9 cellular contexts compared by ENCODE assay signal in genomic region chr15:74396445-74397238, GRCh38. TPM values are rescaled to one million over a fixed set of nuclear protein-coding genes. Genes with fewer than 3 reads are reported as not detected.
DNase-seq lines count a peak whose midpoint lies in the region; ATAC-seq, FAIRE-seq and TF ChIP-seq lines count a peak whose summit lies in the region.
"Had no signal": no experiment of that assay in that cellular context is flagged by ENCODE, and none has a peak within 500 bp of the region (broad histone marks: within the 10 kb centered on the region; RNA-seq: fewer than 3 reads in every experiment).

No MANE protein-coding gene starts in this region.

- H3K4me3 ChIP-seq in GM12864 (ENCODE audit: low read depth, low read length) (peak overlapping the region; percentile 33), GM12878 (peak overlapping the region; percentile 54)

- H3K9ac ChIP-seq in GM12878 (ENCODE audit: control insufficient read depth, insufficient read depth, low read length) = peak overlapping the region; percentile 76

- in situ Hi-C loops in GM12878 (cut with MboI) = loop anchor here (5.0 kb wide), 1 partner anchor 386 kb away; the partner anchor contains the start of gene CSK

- ATAC-seq in GM21723 (IDR thresholded peaks at IDR 0.05; ENCODE audit: unreplicated experiment) (peak; percentile 37), GM12878 (peak; percentile 57), left lobe of liver (no peak), GM19455 (IDR thresholded peaks at IDR 0.05; ENCODE audit: unreplicated experiment) (no peak)

- no peaks in the 10 kb centered on the region for H4K20me1 ChIP-seq in GM12878 (ENCODE audit: control insufficient read depth, insufficient read depth)

- H3K4me1 ChIP-seq in GM12878 (ENCODE audit: control insufficient read depth, insufficient read depth, low read length) = peaks cover 94% of the 10 kb centered on the region

- DNase-seq in GM12864 (ENCODE audit: low read depth) (peak; percentile 92), NOMO-1 treated with DMSO at 0.1 percent for 48 hours (lab: John Stamatoyannopoulos, UW; ENCODE audit: unreplicated experiment) (peak; percentile 78), GM12878 (ENCODE audit: low read depth, low spot score) (peak; percentile 93), cerebellar cortex (ENCODE audit: low spot score) (no peak), left lobe of liver (ENCODE audit: low spot score) (no peak)
- DNase-seq in stimulated activated CD4-positive, alpha-beta T cell treated with anti-CD3 and anti-CD28 coated beads, Interleukin-4, amount 100 ng/mL, for 24 hours = peak; percentile 74

- TF ChIP-seq RAD21 in GM12878 (IDR thresholded peaks at IDR 0.05; ENCODE audit: insufficient read depth, low read depth, low read length) = peak; percentile 27; the same call in 1 of the 2 replicates

- H3K36me3 ChIP-seq in GM12878 (ENCODE audit: control insufficient read depth in 2 of 2, insufficient read depth in 2 of 2, low read length in 1 of 2) = no peaks in the 10 kb centered on the region

- RAD21 ChIA-PET in GM12878 (lab: Charles Lee; ENCODE audit: unreplicated experiment) = interaction anchor here (1.0 to 20.3 kb wide), 8 partner anchors 7 to 391 kb away, joined by 3 to 496 read pairs (median 12); partner anchors contain the start of genes ARID3B and SEMA7A

- no peaks in the 10 kb centered on the region for H3K27me3 ChIP-seq in GM12878 (replicated peaks in 1 of 2; ENCODE audit: control insufficient read depth in 2 of 2, insufficient read depth in 2 of 2, low read length in 1 of 2)

- peak; percentile 95 to 96; a peak in 3 of 4 replicates for TF ChIP-seq EP300 in GM12878 (IDR thresholded peaks at IDR 0.05; ENCODE audit: borderline replicate concordance in 1 of 2, control insufficient read depth in 1 of 2, low read depth in 2 of 2, low read length in 2 of 2)

- FAIRE-seq in GM12878 (lab: Jason Lieb, UNC) = peak; percentile 49

- POLR2A ChIA-PET in GM12878 (lab: Charles Lee) = interaction anchor here (1.2 to 6.2 kb wide), 6 partner anchors 12 to 144 kb away, joined by 3 to 171 read pairs (median 6); partner anchors contain the start of gene SEMA7A

- no peak overlapping the region for H2AFZ ChIP-seq in GM12878 (ENCODE audit: control insufficient read depth, low read depth, low read length)

- H3K79me2 ChIP-seq in GM12878 (ENCODE audit: control insufficient read depth, insufficient read depth, low read length) = peaks cover 69% of the 10 kb centered on the region

- TF ChIP-seq CTCF in GM12864 (IDR thresholded peaks at IDR 0.05; ENCODE audit: low read depth, low read length, missing control alignments) (no peak), GM12878 (IDR thresholded peaks at IDR 0.05 in 2 of 3, conservative IDR thresholded peaks at IDR 0.05 in 1 of 3; ENCODE audit: control insufficient read depth in 2 of 3, extremely low read depth in 1 of 3, insufficient read depth in 1 of 3, low read depth in 3 of 3, low read length in 3 of 3) (peak in 2 of 3 experiments; percentile 17 to 23; a peak in 2 of 6 replicates)

- WGBS in GM12878 (ENCODE audit: insufficient coverage, insufficient replicate concordance, low lambda C conversion rate, missing lambda C conversion rate) = 1% methylated on average over 9 of the region's 9 CpGs

- CTCF ChIA-PET in GM12878 (lab: Yijun Ruan, JAX) = interaction anchor here (0.9 to 15.7 kb wide), 8 partner anchors 10 to 391 kb away, joined by 3 to 226 read pairs (median 4); no protein-coding TSS in a partner anchor

- no peaks in the 10 kb centered on the region for H3K9me3 ChIP-seq in GM12878 (replicated peaks; ENCODE audit: control insufficient read depth, insufficient read depth, low read length)

- BruUV-seq in GM12878 (replicated peaks; lab: Mats Ljungman, UMichigan) = TSS peak; percentile 91

- TF ChIP-seq POLR2A in GM12878 (IDR thresholded peaks at IDR 0.05; ENCODE audit: low read depth, low read length) = no peak

- peak overlapping the region; percentile 96 for H3K4me2 ChIP-seq in GM12878 (ENCODE audit: control insufficient read depth, insufficient read depth)

- SMC1A ChIA-PET in GM12878 (lab: Charles Lee; ENCODE audit: uncharacterized antibody, unreplicated experiment) = interaction anchor here (0.7 to 12.5 kb wide), 7 partner anchors 8 to 381 kb away, joined by 3 to 336 read pairs (median 7); partner anchors contain the start of gene SEMA7A

- intact Hi-C loops in GM12878 (cut with micrococcal nuclease; ENCODE audit: unreplicated experiment) = loop anchor here (1.0 to 10.0 kb wide), 5 partner anchors 8 to 738 kb away; no protein-coding TSS in a partner anchor

- peak overlapping the region; percentile 100 for H3K27ac ChIP-seq in GM12878 (ENCODE audit: control insufficient read depth, insufficient read depth)

TF ChIP-seq in GM12878, 131 proteins besides CTCF, POLR2A, EP300 and RAD21 (continues in another document):
- TF ChIP-seq GABPA (IDR thresholded peaks at IDR 0.05; ENCODE audit: low read depth) (no peak), MEF2A (IDR thresholded peaks at IDR 0.05; ENCODE audit: insufficient read depth, low read depth, low read length) (peak; percentile 70; the same call in 1 of the 2 replicates), SPI1 (IDR thresholded peaks at IDR 0.05; ENCODE audit: borderline replicate concordance, insufficient read depth, low read depth, low read length) (peak; percentile 96), HDGF (IDR thresholded peaks at IDR 0.05) (peak; percentile 92; the same call in 1 of the 2 replicates), NFXL1 (IDR thresholded peaks at IDR 0.05; ENCODE audit: borderline replicate concordance) (no peak)

RNA-seq across cellular contexts. Expression of gene CYP11A1, which starts 29.2 kb away (rescaled TPM):
- 8.3 and 9.5 TPM in 2 replicates for total RNA-seq in GM12878 (2013; cell fraction: nucleolus; rRNA removed)
- total RNA-seq in GM12878 (2014; rRNA removed) (not detected in 2 replicates), GM12878 (2014; rRNA removed; fragmentation: Illumina TruSeq; extraction: Trizol) (not detected in 2 replicates), GM12878 (2021) (0.29 and 0.69 TPM in 2 replicates), left lobe of liver (3.0 TPM)
- 0.34 TPM for polyA plus RNA-seq in GM12878 (2011; ENCODE audit: low read depth)
- polyA plus RNA-seq in GM12878 (2011; rRNA removed) (1.1 and 1.2 TPM in 2 replicates), GM12878 (2014; fragmentation: Illumina TruSeq; extraction: Trizol) (0.19 TPM in 1 of 2 replicates, not detected in the other), GM12878 (2014; fragmentation: Nextera tagmentation; extraction: Ambion mirVana) (under 1 TPM; 0.11 to 0.23 TPM), GM12878 (2014; rRNA removed) (0.52 TPM in 1 of 2 replicates, not detected in the other), GM12878 (2016; fragmentation: Nextera tagmentation; extraction: Ambion mirVana) (not detected)
- polyA plus RNA-seq in GM12878 (2011; cell fraction: cytosol; rRNA removed) = 0.90 and 1.7 TPM in 2 replicates
- polyA plus RNA-seq in GM12878 (2011; cell fraction: nucleus; rRNA removed) = 1.4 and 3.2 TPM in 2 replicates
- 0.50 and 1.1 TPM in 2 replicates for polyA plus RNA-seq in GM12878 (2012)
- 0.80 and 2.3 TPM in 2 replicates for polyA minus RNA-seq in GM12878 (2011; rRNA and poly(A)+ RNA removed)
- not detected in 2 replicates for polyA minus RNA-seq in GM12878 (2011; cell fraction: cytosol; rRNA and poly(A)+ RNA removed)
- 1.4 and 1.5 TPM in 2 replicates for polyA minus RNA-seq in GM12878 (2011; cell fraction: nucleus; rRNA and poly(A)+ RNA removed)
- total RNA-seq: T-helper 1 cell treated with Interleukin-12 subunit alpha and Interleukin-12 subunit beta and Interleukin-4 antibody, amounts not matched to agents 30 ng/mL and 1 ng/mL, for 36 hours had no signal

RNA-seq across cellular contexts. Expression of gene SEMA7A, which starts 37.1 kb away (rescaled TPM):
- 137 and 160 TPM in 2 replicates for total RNA-seq in GM12878 (2013; cell fraction: nucleolus; rRNA removed)
- 56.3 and 58.3 TPM in 2 replicates for total RNA-seq in GM12878 (2014; rRNA removed)
- 48.7 and 52.9 TPM in 2 replicates for total RNA-seq in GM12878 (2014; rRNA removed; fragmentation: Illumina TruSeq; extraction: Trizol)
- total RNA-seq in GM12878 (2021) = 112 and 114 TPM in 2 replicates
- polyA plus RNA-seq in GM12878 (2011; ENCODE audit: low read depth) = 33.6 TPM
- 37.6 and 65.2 TPM in 2 replicates for polyA plus RNA-seq in GM12878 (2011; rRNA removed)
- polyA plus RNA-seq in GM12878 (2011; cell fraction: cytosol; rRNA removed) = 115 and 126 TPM in 2 replicates
- polyA plus RNA-seq in GM12878 (2011; cell fraction: nucleus; rRNA removed) = 208 and 229 TPM in 2 replicates
- polyA plus RNA-seq in GM12878 (2012) = 60.0 and 110 TPM in 2 replicates
- polyA plus RNA-seq in GM12878 (2014; fragmentation: Illumina TruSeq; extraction: Trizol) = 47.9 and 70.5 TPM in 2 replicates
- 1 to 10 TPM in 1 of 2 experiments, under 1 TPM in 1; 0.08 to 1.1 TPM for polyA plus RNA-seq in GM12878 (2014; fragmentation: Nextera tagmentation; extraction: Ambion mirVana)
- polyA plus RNA-seq in GM12878 (2014; rRNA removed) = 99.1 and 99.2 TPM in 2 replicates
- 10 to 100 TPM; 13.3 to 15.6 TPM for polyA plus RNA-seq in GM12878 (2016; fragmentation: Nextera tagmentation; extraction: Ambion mirVana)
- 75.6 and 130 TPM in 2 replicates for polyA minus RNA-seq in GM12878 (2011; rRNA and poly(A)+ RNA removed)
- polyA minus RNA-seq in GM12878 (2011; cell fraction: cytosol; rRNA and poly(A)+ RNA removed) = 48.1 and 52.4 TPM in 2 replicates
- 48.2 and 63.7 TPM in 2 replicates for polyA minus RNA-seq in GM12878 (2011; cell fraction: nucleus; rRNA and poly(A)+ RNA removed)
- 0.53 TPM for total RNA-seq in left lobe of liver

Comparison
In these comparisons a context has a peak if more than half of its experiments do, and no peak if none do; other contexts are left out.
1. DNase-seq: peak in GM12864 (single experiment), NOMO-1 treated with DMSO at 0.1 percent for 48 hours (single experiment), GM12878 (single experiment) and stimulated activated CD4-positive, alpha-beta T cell treated with anti-CD3 and anti-CD28 coated beads, Interleukin-4, amount 100 ng/mL, for 24 hours (single experiment); none in cerebellar cortex (single experiment) and left lobe of liver (single experiment).
2. ATAC-seq: peak in GM21723 (single experiment) and GM12878 (single experiment); none in left lobe of liver (single experiment) and GM19455 (single experiment).
3. RNA of gene SEMA7A, which starts 37.1 kb away (total RNA-seq): 48.7 to 160 TPM in GM12878; 0.53 TPM in left lobe of liver (single experiment); every median in the first group is over 10 times any median in the second.